ENCODE assay signal across 15 cellular contexts in genomic region chr7:73596191-73597065, GRCh38. TPM values are rescaled to one million over a fixed set of nuclear protein-coding genes. Genes with fewer than 3 reads are reported as not detected.
A peak's percentile ranks its signal among the peaks of the same experiment; 100 is the strongest.
DNase-seq lines count a peak whose midpoint lies in the region; ATAC-seq and TF ChIP-seq lines count a peak whose summit lies in the region.
"Had no signal": no experiment of that assay in that cellular context is flagged by ENCODE, and none has a peak within 500 bp of the region (broad histone marks: within the 10 kb centered on the region; RNA-seq: fewer than 3 reads in every experiment).

No MANE protein-coding gene starts in this region.

- in situ Hi-C loops in brain microvascular endothelial cell (cut with HindIII; ENCODE audit: low pct_ligation_motif_present, low sequenced_read_pairs) = no loop called here

- H3K9me2 ChIP-seq in HCT116 (ENCODE audit: insufficient read depth) = no peaks in the 10 kb centered on the region

- no peak overlapping the region for H2AFZ ChIP-seq in HCT116 (ENCODE audit: low read depth, low read length, poor library complexity, severe bottlenecking)
- H2AFZ ChIP-seq in osteoblast (ENCODE audit: low read length) = no peak overlapping the region

- RAD21 ChIA-PET in HCT116 (lab: Charles Lee; ENCODE audit: low non-redundant PET in 1 of 2, low total read pairs in 2 of 2, uncharacterized antibody in 2 of 2, unreplicated experiment in 2 of 2) = no interaction called here

- no peaks in the 10 kb centered on the region for H3K79me2 ChIP-seq in HCT116 (ENCODE audit: insufficient read depth, low read length)
- H3K79me2 ChIP-seq in osteoblast (ENCODE audit: insufficient read depth, low read length) = no peaks in the 10 kb centered on the region

- 54% methylated on average over 37 of the region's 37 CpGs for WGBS in right cardiac atrium

- TF ChIP-seq CTCF in HCT116 (IDR thresholded peaks at IDR 0.05 in 2 of 3, conservative IDR thresholded peaks at IDR 0.05 in 1 of 3; ENCODE audit: borderline replicate concordance in 1 of 3, insufficient read depth in 1 of 3, low read depth in 2 of 3, low read length in 2 of 3) (no peak), brain microvascular endothelial cell (IDR thresholded peaks at IDR 0.05; ENCODE audit: low read depth, low read length, missing control alignments) (peak; percentile 3), osteoblast (IDR thresholded peaks at IDR 0.05; ENCODE audit: extremely low read depth, low read depth, low read length) (no peak)

- CTCF ChIA-PET in HCT116 (lab: Charles Lee) = no interaction called here

- no peak for TF ChIP-seq RAD21 in HCT116 (IDR thresholded peaks at IDR 0.05; ENCODE audit: low read depth)

- H3K4me3 ChIP-seq in right cardiac atrium (ENCODE audit: low read length) (no peak overlapping the region), HCT116 (replicated peaks in 1 of 2; ENCODE audit: low read depth in 1 of 2, low read length in 2 of 2) (no peak overlapping the region), brain microvascular endothelial cell (ENCODE audit: low read depth, low read length) (no peak overlapping the region), osteoblast (ENCODE audit: insufficient read depth, low read length) (no peak overlapping the region)
- H3K4me3 ChIP-seq: BLaER1, HAP-1 had no signal

- H3K4me1 ChIP-seq in right cardiac atrium (ENCODE audit: control insufficient read depth, insufficient read depth, low read length) (no peaks in the 10 kb centered on the region), HCT116 (ENCODE audit: control insufficient read depth in 1 of 2, insufficient read depth in 2 of 2, low read length in 2 of 2) (peaks cover 2 to 7% of the 10 kb centered on the region in 2 experiments; a peak in 3 of 4 replicates), osteoblast (ENCODE audit: insufficient read depth, low read length) (no peaks in the 10 kb centered on the region)
- H3K4me1 ChIP-seq: HAP-1 had no signal

- no peak for TF ChIP-seq POLR2A in HCT116 (IDR thresholded peaks at IDR 0.05; ENCODE audit: borderline replicate concordance, extremely low read depth, insufficient read depth, insufficient read length)

- H3K4me2 ChIP-seq in HCT116 (ENCODE audit: low read length) (no peak overlapping the region), osteoblast (ENCODE audit: insufficient read depth, low read length) (no peak overlapping the region)
- H3K4me2 ChIP-seq: BLaER1 had no signal

- H3K27me3 ChIP-seq in right cardiac atrium (ENCODE audit: control insufficient read depth, insufficient read depth) (no peaks in the 10 kb centered on the region), HCT116 (ENCODE audit: insufficient read depth, low read length) (no peaks in the 10 kb centered on the region), brain microvascular endothelial cell (replicated peaks) (peaks cover 7% of the 10 kb centered on the region), osteoblast (ENCODE audit: insufficient read depth, low read length) (no peaks in the 10 kb centered on the region)
- H3K27me3 ChIP-seq: BLaER1 had no signal

- DNase-seq in right cardiac atrium (peak in 2 of 3 donors; percentile 33 to 70), left ventricle myocardium superior (no peak), HCT116 (ENCODE audit: low read depth, low spot score) (no peak), brain microvascular endothelial cell (no peak), osteoblast (ENCODE audit: insufficient read length, low spot score, missing footprints) (peak; percentile 74), DMS 273 treated with DMSO at 0.1 percent for 48 hours (lab: John Stamatoyannopoulos, UW) (no peak)
- no peak for DNase-seq in NK-92 treated with Interleukin-12 subunit alpha and Interleukin-12 subunit beta, amount 100 ng/mL, for 24 hours (lab: John Stamatoyannopoulos, UW)
- DNase-seq in stimulated activated CD4-positive, alpha-beta T cell treated with anti-CD3 and anti-CD28 coated beads, Interleukin-4, amount 100 ng/mL, for 1 hour = no peak
- DNase-seq: 8988T; Calu3; CD4-positive, alpha-beta memory T cell; GOT3 had no signal

- POLR2A ChIA-PET in HCT116 (lab: Charles Lee) = no interaction called here

- intact Hi-C loops in right cardiac atrium (cut with DNase I) (no loop called here), left ventricle myocardium superior (cut with micrococcal nuclease) (no loop called here), HCT116 (cut with micrococcal nuclease) (no loop called here)

- no peaks in the 10 kb centered on the region; a peak in 1 of 4 replicates for H3K36me3 ChIP-seq in HCT116 (ENCODE audit: control insufficient read depth in 1 of 2, insufficient read depth in 2 of 2, low read length in 2 of 2)
- no peaks in the 10 kb centered on the region for H3K36me3 ChIP-seq in brain microvascular endothelial cell (replicated peaks)
- no peaks in the 10 kb centered on the region for H3K36me3 ChIP-seq in osteoblast (ENCODE audit: insufficient read depth, low read length)
- H3K36me3 ChIP-seq: BLaER1, HAP-1 had no signal

- no peak overlapping the region for H3K9ac ChIP-seq in HCT116 (ENCODE audit: low read length)
- H3K9ac ChIP-seq: BLaER1 had no signal

- H3K9me3 ChIP-seq in right cardiac atrium (ENCODE audit: control insufficient read depth, low read length) = no peaks in the 10 kb centered on the region
- no peaks in the 10 kb centered on the region for H3K9me3 ChIP-seq in HCT116 (ENCODE audit: control insufficient read depth in 1 of 2, insufficient read depth in 1 of 2, low read depth in 1 of 2, low read length in 2 of 2)
- no peaks in the 10 kb centered on the region for H3K9me3 ChIP-seq in osteoblast (ENCODE audit: low read depth, low read length)
- H3K9me3 ChIP-seq: BLaER1, HAP-1 had no signal

- H4K20me1 ChIP-seq in HCT116 (ENCODE audit: insufficient read depth) = no peaks in the 10 kb centered on the region
- no peaks in the 10 kb centered on the region for H4K20me1 ChIP-seq in osteoblast (ENCODE audit: insufficient read depth, low read length)
- H4K20me1 ChIP-seq: BLaER1 had no signal

- H3K27ac ChIP-seq in right cardiac atrium (ENCODE audit: low read length) (no peak overlapping the region), HCT116 (ENCODE audit: low read depth, low read length) (no peak overlapping the region), brain microvascular endothelial cell (no peak overlapping the region), osteoblast (ENCODE audit: low read depth, low read length) (no peak overlapping the region)
- H3K27ac ChIP-seq: BLaER1 had no signal

- no peak for ATAC-seq in right cardiac atrium
- no peak for ATAC-seq in left ventricle myocardium superior
- no peak for ATAC-seq in HCT116

- TSS peak; percentile 28 for BruUV-seq in HCT116 (replicated peaks; lab: Mats Ljungman, UMichigan)

TF ChIP-seq in HCT116, 20 proteins besides CTCF, POLR2A, EP300 and RAD21 (continues in another document):
- TF ChIP-seq EZH2 (IDR thresholded peaks at IDR 0.05) = no peak
- no peak for TF ChIP-seq MAX (IDR thresholded peaks at IDR 0.05)
- TF ChIP-seq SP1 (IDR thresholded peaks at IDR 0.05; ENCODE audit: low read depth) = no peak
- TF ChIP-seq ZFX (IDR thresholded peaks at IDR 0.05) = no peak
- TF ChIP-seq REST (IDR thresholded peaks at IDR 0.05; ENCODE audit: low read depth) = no peak
- no peak for TF ChIP-seq SIN3A (IDR thresholded peaks at IDR 0.05; ENCODE audit: low read depth)
- TF ChIP-seq ELF1 (IDR thresholded peaks at IDR 0.05; ENCODE audit: borderline replicate concordance, low read depth) = no peak
- TF ChIP-seq SRF (IDR thresholded peaks at IDR 0.05; ENCODE audit: low read depth) = no peak

RNA-seq across cellular contexts. Expression of gene TBL2, which starts 18.0 kb away (rescaled TPM):
- total RNA-seq in right cardiac atrium = 10 to 100 TPM; 11.4 to 26.1 (median 11.7) TPM
- polyA plus RNA-seq in right cardiac atrium = 6.4 TPM
- 7.8 TPM for total RNA-seq in left ventricle myocardium superior
- total RNA-seq in HCT116 (2021; ENCODE audit: unreplicated experiment) = 55.0 TPM
- polyA plus RNA-seq in HCT116 (2012) = 50.1 and 53.3 TPM in 2 replicates
- 56.1 and 66.6 TPM in 2 replicates for total RNA-seq in osteoblast

RNA-seq across cellular contexts. Expression of gene MLXIPL, which starts 27.9 kb away (rescaled TPM):
- total RNA-seq in right cardiac atrium (1 to 10 TPM; 3.2 to 5.9 (median 3.6) TPM), left ventricle myocardium superior (9.6 TPM), HCT116 (2021; ENCODE audit: unreplicated experiment) (79.4 TPM), osteoblast (0.29 and 0.72 TPM in 2 replicates)
- 14.8 TPM for polyA plus RNA-seq in right cardiac atrium
- 57.5 and 60.6 TPM in 2 replicates for polyA plus RNA-seq in HCT116 (2012)
- total RNA-seq: CD4-positive, alpha-beta memory T cell had no signal
- polyA plus RNA-seq: AG04450; CD4-positive, alpha-beta memory T cell had no signal

RNA-seq across cellular contexts. Expression of gene BCL7B, which starts 38.9 kb away (rescaled TPM):
- total RNA-seq in right cardiac atrium (10 to 100 TPM; 75.5 to 83.5 (median 77.1) TPM), left ventricle myocardium superior (80.7 TPM), HCT116 (2021; ENCODE audit: unreplicated experiment) (50.4 TPM), osteoblast (26.8 and 32.9 TPM in 2 replicates)
- 83.9 TPM for polyA plus RNA-seq in right cardiac atrium
- polyA plus RNA-seq in HCT116 (2012) = 48.2 and 49.4 TPM in 2 replicates

Comparison
In these comparisons a context has a peak if more than half of its experiments do, and no peak if none do; other contexts are left out.
1. DNase-seq: peak in right cardiac atrium (2 of 3) and osteoblast (single experiment); none in left ventricle myocardium superior (single experiment), HCT116 (single experiment), brain microvascular endothelial cell (single experiment), NK-92 treated with Interleukin-12 subunit alpha and Interleukin-12 subunit beta, amount 100 ng/mL, for 24 hours (single experiment), DMS 273 treated with DMSO at 0.1 percent for 48 hours (single experiment) and stimulated activated CD4-positive, alpha-beta T cell treated with anti-CD3 and anti-CD28 coated beads, Interleukin-4, amount 100 ng/mL, for 1 hour (single experiment).